In genomic region chr3:87186631-87187159, GRCh38 we compare ENCODE assay signal across 19 cellular contexts.
"Had no signal": no experiment of that assay in that cellular context is flagged by ENCODE, and none has a peak within 500 bp of the region (broad histone marks: within the 10 kb centered on the region; RNA-seq: fewer than 3 reads in every experiment).

No MANE protein-coding gene starts in this region.

- H3K27ac Mint-ChIP-seq: activated CD4-positive, alpha-beta memory T cell treated with anti-CD3 and anti-CD28 coated beads for 36 hours; activated CD4-positive, alpha-beta T cell treated with anti-CD3 and anti-CD28 coated beads for 36 hours; activated T-cell treated with anti-CD3 and anti-CD28 coated beads, Interleukin-2, amount 50 U/mL, for 24 hours; natural killer cell treated with Interleukin-12 subunit alpha and Interleukin-12 subunit beta and Interleukin-15 and Interleukin-18, amount 100 ng/mL, for 72 hours; progenitor cell of endocrine pancreas had no signal

- H3K4me1 Mint-ChIP-seq: activated CD4-positive, alpha-beta T cell treated with anti-CD3 and anti-CD28 coated beads for 36 hours had no signal

- H3K4me1 ChIP-seq: adrenal gland, tibial nerve had no signal

- H3K27ac ChIP-seq: skin epidermis, tibial nerve, VCaP had no signal

- H3K27me3 ChIP-seq: adrenal gland, tibial nerve had no signal

- H3K36me3 ChIP-seq: adrenal gland, tibial nerve had no signal

- H3K9me3 Mint-ChIP-seq: activated CD4-positive, alpha-beta memory T cell treated with anti-CD3 and anti-CD28 coated beads for 36 hours; activated T-cell treated with anti-CD3 and anti-CD28 coated beads, Interleukin-2, amount 50 U/mL, for 24 hours; natural killer cell treated with Interleukin-12 subunit alpha and Interleukin-12 subunit beta and Interleukin-15 and Interleukin-18, amount 100 ng/mL, for 72 hours had no signal

- H3K27me3 Mint-ChIP-seq: activated CD4-positive, alpha-beta memory T cell treated with anti-CD3 and anti-CD28 coated beads for 36 hours; progenitor cell of endocrine pancreas had no signal

- DNase-seq: activated CD4-positive, alpha-beta memory T cell treated with anti-CD3 and anti-CD28 coated beads for 36 hours; activated CD4-positive, alpha-beta T cell treated with anti-CD3 and anti-CD28 coated beads for 36 hours; activated effector memory CD4-positive, alpha-beta T cell treated with Interleukin-2 at 50 U/mL for 16 hours; activated naive CD4-positive, alpha-beta T cell treated with anti-CD3 and anti-CD28 coated beads, Interleukin-2, amount 50 U/mL, for 16 hours; activated T-cell treated with anti-CD3 and anti-CD28 coated beads, Interleukin-2, amount 50 U/mL, for 24 hours; adrenal gland; caudate nucleus; kidney; nucleus accumbens; right cardiac atrium; stimulated activated CD4-positive, alpha-beta T cell treated with anti-CD3 and anti-CD28 coated beads, Interleukin-4, amount 100 ng/mL, for 24 hours; stimulated activated naive CD4-positive, alpha-beta T cell; substantia nigra had no signal

- ATAC-seq: activated CD4-positive, alpha-beta T cell treated with anti-CD3 and anti-CD28 coated beads for 36 hours; esophagus mucosa; natural killer cell treated with Interleukin-12 subunit alpha and Interleukin-12 subunit beta and Interleukin-15 and Interleukin-18, amount 100 ng/mL, for 72 hours; right cardiac atrium had no signal

- H3K4me3 Mint-ChIP-seq: activated CD4-positive, alpha-beta memory T cell treated with anti-CD3 and anti-CD28 coated beads for 36 hours; activated CD4-positive, alpha-beta T cell treated with anti-CD3 and anti-CD28 coated beads for 36 hours; activated T-cell treated with anti-CD3 and anti-CD28 coated beads, Interleukin-2, amount 50 U/mL, for 24 hours; natural killer cell treated with Interleukin-12 subunit alpha and Interleukin-12 subunit beta and Interleukin-15 and Interleukin-18, amount 100 ng/mL, for 72 hours had no signal

- H3K9me3 ChIP-seq: adrenal gland, tibial nerve had no signal

- H3K4me3 ChIP-seq: adrenal gland, skin epidermis, tibial nerve had no signal

- H3K36me3 Mint-ChIP-seq: activated CD4-positive, alpha-beta memory T cell treated with anti-CD3 and anti-CD28 coated beads for 36 hours had no signal
